18 cellular contexts compared by ENCODE assay signal in genomic region chr10:25157650-25158049, GRCh38. TPM values are rescaled to one million over a fixed set of nuclear protein-coding genes. Genes with fewer than 3 reads are reported as not detected.
A peak's percentile ranks its signal among the peaks of the same experiment; 100 is the strongest.
DNase-seq lines count a peak whose midpoint lies in the region; ATAC-seq, FAIRE-seq and TF ChIP-seq lines count a peak whose summit lies in the region.
"Had no signal": no experiment of that assay in that cellular context is flagged by ENCODE, and none has a peak within 500 bp of the region (broad histone marks: within the 10 kb centered on the region; RNA-seq: fewer than 3 reads in every experiment).

No MANE protein-coding gene starts in this region.

- CTCF ChIA-PET in HCT116 (lab: Charles Lee), result no interaction called here
- CTCF ChIA-PET in A673 (lab: Charles Lee), result no interaction called here

- POLR2A ChIA-PET in HCT116 (lab: Charles Lee), result no interaction called here
- POLR2A ChIA-PET in A673 (lab: Charles Lee; ENCODE audit: low non-redundant PET), result no interaction called here

- 77% methylated on average over 3 of the region's 3 CpGs for WGBS in hepatocyte (ENCODE audit: low lambda C conversion rate, missing lambda C conversion rate)

- H3K4me2 ChIP-seq in HCT116 (ENCODE audit: low read length), result no peak overlapping the region
- no peak overlapping the region for H3K4me2 ChIP-seq in hepatocyte
- H3K4me2 ChIP-seq: GM23338 had no signal

- BruUV-seq in HCT116 (replicated peaks; lab: Mats Ljungman, UMichigan) (no TSS peak), A673 (replicated peaks; lab: Mats Ljungman, UMichigan) (no TSS peak)

- no peak for TF ChIP-seq CTCF in HCT116 (IDR thresholded peaks at IDR 0.05 in 2 of 3, conservative IDR thresholded peaks at IDR 0.05 in 1 of 3; ENCODE audit: borderline replicate concordance in 1 of 3, insufficient read depth in 1 of 3, low read depth in 2 of 3, low read length in 2 of 3)
- TF ChIP-seq CTCF in bronchial epithelial cell (IDR thresholded peaks at IDR 0.05; ENCODE audit: insufficient read depth, low read length, severe bottlenecking), result no peak
- TF ChIP-seq CTCF in A673 (conservative IDR thresholded peaks at IDR 0.05; ENCODE audit: low read depth, low read length), result no peak
- TF ChIP-seq CTCF in hepatocyte (IDR thresholded peaks at IDR 0.05; ENCODE audit: poor library complexity), result no peak

- H3K4me3 Mint-ChIP-seq in stimulated activated memory B cell treated with anti-CD40 and anti-IgM and Interleukin-4, amounts not matched to agents 10 μg/mL and 1 μg/mL and 100 μg/mL, for 72 hours, result no peak overlapping the region
- H3K4me3 Mint-ChIP-seq: CD4-positive, alpha-beta T cell; GM23338 had no signal

- H3K9ac ChIP-seq in HCT116 (ENCODE audit: low read length), result no peak overlapping the region

- FAIRE-seq in bronchial epithelial cell (lab: Jason Lieb, UNC), result no peak
- FAIRE-seq: K562 had no signal

- TF ChIP-seq RAD21 in HCT116 (IDR thresholded peaks at IDR 0.05; ENCODE audit: low read depth), result no peak

- no peak overlapping the region for H3K27ac ChIP-seq in HCT116 (ENCODE audit: low read depth, low read length)
- no peak overlapping the region for H3K27ac ChIP-seq in A673 (ENCODE audit: low read depth, low read length, poor library complexity, severe bottlenecking)
- no peak overlapping the region for H3K27ac ChIP-seq in hepatocyte
- H3K27ac ChIP-seq: C4-2B had no signal

- RAD21 ChIA-PET in HCT116 (lab: Charles Lee; ENCODE audit: low non-redundant PET in 1 of 2, low total read pairs in 2 of 2, uncharacterized antibody in 2 of 2, unreplicated experiment in 2 of 2), result no interaction called here

- H3K27ac Mint-ChIP-seq in stimulated activated memory B cell treated with anti-CD40 and anti-IgM and Interleukin-4, amounts not matched to agents 10 μg/mL and 1 μg/mL and 100 μg/mL, for 72 hours, result no peak overlapping the region
- H3K27ac Mint-ChIP-seq: CD4-positive, alpha-beta T cell; GM23338 had no signal

- 0 out of 2 replicates have a peak, but pooled peaks cover 3% of the 10 kb centered on the region for H3K27me3 ChIP-seq in HCT116 (ENCODE audit: insufficient read depth, low read length)
- H3K27me3 ChIP-seq in bronchial epithelial cell (ENCODE audit: control insufficient read depth, insufficient read depth, low read length), result no peaks in the 10 kb centered on the region
- H3K27me3 ChIP-seq in A673 (replicated peaks; ENCODE audit: insufficient read depth, low read depth, low read length, poor library complexity), result peaks cover 5% of the 10 kb centered on the region
- H3K27me3 ChIP-seq in hepatocyte, result no peaks in the 10 kb centered on the region
- H3K27me3 ChIP-seq: BE2C had no signal

- H3K4me1 Mint-ChIP-seq in stimulated activated memory B cell treated with anti-CD40 and anti-IgM and Interleukin-4, amounts not matched to agents 10 μg/mL and 1 μg/mL and 100 μg/mL, for 72 hours, result no peaks in the 10 kb centered on the region
- H3K4me1 Mint-ChIP-seq: GM23338 had no signal

- no peaks in the 10 kb centered on the region for H3K79me2 ChIP-seq in HCT116 (ENCODE audit: insufficient read depth, low read length)
- no peaks in the 10 kb centered on the region for H3K79me2 ChIP-seq in hepatocyte

- H3K9me2 ChIP-seq in HCT116 (ENCODE audit: insufficient read depth), result no peaks in the 10 kb centered on the region
- no peaks in the 10 kb centered on the region for H3K9me2 ChIP-seq in hepatocyte (replicated peaks; ENCODE audit: insufficient read depth)

- H3K9me3 ChIP-seq in HCT116 (ENCODE audit: control insufficient read depth in 1 of 2, insufficient read depth in 1 of 2, low read depth in 1 of 2, low read length in 2 of 2) (no peaks in the 10 kb centered on the region), A673 (ENCODE audit: low read depth, low read length, poor library complexity, severe bottlenecking) (no peaks in the 10 kb centered on the region), hepatocyte (ENCODE audit: low read depth) (no peaks in the 10 kb centered on the region)
- H3K9me3 ChIP-seq: BE2C had no signal

- H4K20me1 ChIP-seq in HCT116 (ENCODE audit: insufficient read depth), result no peaks in the 10 kb centered on the region
- H4K20me1 ChIP-seq in hepatocyte (ENCODE audit: insufficient read depth, poor library complexity, severe bottlenecking), result no peaks in the 10 kb centered on the region

- no peak overlapping the region for H3K4me3 ChIP-seq in HCT116 (replicated peaks in 1 of 2; ENCODE audit: low read depth in 1 of 2, low read length in 2 of 2)
- H3K4me3 ChIP-seq in bronchial epithelial cell (ENCODE audit: low read depth, low read length), result no peak overlapping the region
- H3K4me3 ChIP-seq in A673 (ENCODE audit: low read depth, low read length, poor library complexity, severe bottlenecking), result no peak overlapping the region
- H3K4me3 ChIP-seq in hepatocyte, result no peak overlapping the region
- H3K4me3 ChIP-seq: GM23338, K562 had no signal

- H3K4me1 ChIP-seq in HCT116 (ENCODE audit: control insufficient read depth in 1 of 2, insufficient read depth in 2 of 2, low read length in 2 of 2) (no peaks in the 10 kb centered on the region), A673 (ENCODE audit: insufficient read depth, low read length, poor library complexity, severe bottlenecking) (no peaks in the 10 kb centered on the region), hepatocyte (ENCODE audit: insufficient read depth) (no peaks in the 10 kb centered on the region)
- H3K4me1 ChIP-seq: BE2C had no signal

- peaks cover 7% of the 10 kb centered on the region for H3K9me3 Mint-ChIP-seq in stimulated activated memory B cell treated with anti-CD40 and anti-IgM and Interleukin-4, amounts not matched to agents 10 μg/mL and 1 μg/mL and 100 μg/mL, for 72 hours
- H3K9me3 Mint-ChIP-seq: CD4-positive, alpha-beta T cell had no signal

- DNase-seq in HCT116 (ENCODE audit: low read depth, low spot score) (no peak), RKO (ENCODE audit: low spot score) (peak; percentile 21), bronchial epithelial cell (ENCODE audit: low read depth) (peak; percentile 16), A673 (ENCODE audit: low spot score) (no peak), HPDE6-E6E7 (ENCODE audit: extremely low spot score) (no peak), hepatocyte (ENCODE audit: low spot score) (no peak)
- DNase-seq: ACHN; BE2C; CD4-positive, alpha-beta T cell; DMS153; DMS79; GF-D8; H7; IMR-90 had no signal

- H3K36me3 ChIP-seq in HCT116 (ENCODE audit: control insufficient read depth in 1 of 2, insufficient read depth in 2 of 2, low read length in 2 of 2) (no peaks in the 10 kb centered on the region), bronchial epithelial cell (ENCODE audit: control insufficient read depth, insufficient read depth, low read length) (no peaks in the 10 kb centered on the region), A673 (ENCODE audit: insufficient read depth, low read length, poor library complexity, severe bottlenecking) (no peaks in the 10 kb centered on the region), hepatocyte (replicated peaks; ENCODE audit: insufficient read depth, low read depth) (no peaks in the 10 kb centered on the region)
- H3K36me3 ChIP-seq: BE2C had no signal

- ATAC-seq in HCT116, result peak; percentile 61
- ATAC-seq in stimulated activated memory B cell treated with anti-CD40 and anti-IgM and Interleukin-4, amounts not matched to agents 10 μg/mL and 1 μg/mL and 100 μg/mL, for 72 hours, result peak; percentile 36
- ATAC-seq: GM23338, K562 had no signal

- no peaks in the 10 kb centered on the region for H3K36me3 Mint-ChIP-seq in stimulated activated memory B cell treated with anti-CD40 and anti-IgM and Interleukin-4, amounts not matched to agents 10 μg/mL and 1 μg/mL and 100 μg/mL, for 72 hours

- TF ChIP-seq POLR2A in HCT116 (IDR thresholded peaks at IDR 0.05; ENCODE audit: borderline replicate concordance, extremely low read depth, insufficient read depth, insufficient read length), result no peak

- no peaks in the 10 kb centered on the region for H3K27me3 Mint-ChIP-seq in stimulated activated memory B cell treated with anti-CD40 and anti-IgM and Interleukin-4, amounts not matched to agents 10 μg/mL and 1 μg/mL and 100 μg/mL, for 72 hours
- H3K27me3 Mint-ChIP-seq: CD4-positive, alpha-beta T cell had no signal

- intact Hi-C loops in HCT116 (cut with micrococcal nuclease) (no loop called here), A673 (cut with micrococcal nuclease; ENCODE audit: unreplicated experiment) (no loop called here)

- H2AFZ ChIP-seq in HCT116 (ENCODE audit: low read depth, low read length, poor library complexity, severe bottlenecking), result no peak overlapping the region
- no peak overlapping the region for H2AFZ ChIP-seq in hepatocyte
- H2AFZ ChIP-seq: GM23338 had no signal

TF ChIP-seq in HCT116, 20 proteins besides CTCF, POLR2A, EP300 and RAD21:
- TF ChIP-seq EGR1 (IDR thresholded peaks at IDR 0.05; ENCODE audit: low read depth) (no peak), JUND (IDR thresholded peaks at IDR 0.05) (no peak), EZH2 (IDR thresholded peaks at IDR 0.05) (no peak), SP1 (IDR thresholded peaks at IDR 0.05; ENCODE audit: low read depth) (no peak), SIN3A (IDR thresholded peaks at IDR 0.05; ENCODE audit: low read depth) (no peak), CBX3 (IDR thresholded peaks at IDR 0.05; ENCODE audit: low read depth) (no peak), ZNF274 (IDR thresholded peaks at IDR 0.05; ENCODE audit: low read depth, low read length) (no peak)

RNA-seq across cellular contexts. Expression of gene GPR158, which starts 17.2 kb away (rescaled TPM):
- total RNA-seq in HCT116 (2021; ENCODE audit: unreplicated experiment) (2.9 TPM), bronchial epithelial cell (under 0.01 TPM in 1 of 2 replicates, not detected in the other), A673 (2021) (not detected in 2 replicates), hepatocyte (0.47 and 0.52 TPM in 2 replicates)
- polyA plus RNA-seq in HCT116 (2012), result 0.27 and 0.79 TPM in 2 replicates
- polyA plus RNA-seq in hepatocyte, result 0.02 and 0.26 TPM in 2 replicates
- total RNA-seq: CD4-positive, alpha-beta T cell; IMR-90 had no signal
- polyA plus RNA-seq: IMR-90 had no signal

Comparison
In these comparisons a context has a peak if more than half of its experiments do, and no peak if none do; other contexts are left out.
1. DNase-seq: peak in RKO (single experiment) and bronchial epithelial cell (single experiment); none in HCT116 (single experiment), A673 (single experiment), HPDE6-E6E7 (single experiment) and hepatocyte (single experiment).